6 cellular contexts compared by ENCODE assay signal in genomic region chr6:30615958-30616810, GRCh38. TPM values are rescaled to one million over a fixed set of nuclear protein-coding genes. Genes with fewer than 3 reads are reported as not detected.
DNase-seq lines count a peak whose midpoint lies in the region; ATAC-seq and TF ChIP-seq lines count a peak whose summit lies in the region.

No MANE protein-coding gene starts in this region.

- H3K36me3 ChIP-seq in WERI-Rb-1 (peaks cover 60% of the 10 kb centered on the region), left ventricle myocardium inferior (peaks cover 35% of the 10 kb centered on the region), subcutaneous abdominal adipose tissue (ENCODE audit: control insufficient read depth in 5 of 5, insufficient read depth in 5 of 5, low read length in 5 of 5) (peaks cover 0 to 27% (median 20%) of the 10 kb centered on the region in 5 donors)

- no peaks in the 10 kb centered on the region for H3K9me3 Mint-ChIP-seq in stimulated activated naive CD8-positive, alpha-beta T cell treated with anti-CD3 and anti-CD28 coated beads, Interleukin-15, Interleukin-2, amounts not matched to agents 100 ng/mL and 50 ng/mL, for 24 hours

- no peaks in the 10 kb centered on the region for H3K9me3 ChIP-seq in WERI-Rb-1 (ENCODE audit: severe bottlenecking)
- no peaks in the 10 kb centered on the region for H3K9me3 ChIP-seq in left ventricle myocardium inferior (replicated peaks)
- no peaks in the 10 kb centered on the region for H3K9me3 ChIP-seq in subcutaneous abdominal adipose tissue (ENCODE audit: control insufficient read depth in 5 of 5, low read length in 5 of 5)

- intact Hi-C loops in left ventricle myocardium inferior (cut with micrococcal nuclease), result no loop called here

- H3K27ac Mint-ChIP-seq in stimulated activated naive CD8-positive, alpha-beta T cell treated with anti-CD3 and anti-CD28 coated beads, Interleukin-15, Interleukin-2, amounts not matched to agents 100 ng/mL and 50 ng/mL, for 24 hours, result peak overlapping the region; percentile 99

- H3K4me1 ChIP-seq in left ventricle myocardium inferior (peaks cover 72% of the 10 kb centered on the region), subcutaneous abdominal adipose tissue (ENCODE audit: control insufficient read depth in 5 of 5, insufficient read depth in 5 of 5, low read length in 5 of 5) (peaks cover 10 to 48% (median 44%) of the 10 kb centered on the region in 5 donors)

- H3K4me3 ChIP-seq in WERI-Rb-1 (ENCODE audit: low read depth, low read length) (peak overlapping the region; percentile 78), left ventricle myocardium inferior (peak overlapping the region; percentile 94), subcutaneous abdominal adipose tissue (ENCODE audit: low read depth in 1 of 5, low read length in 5 of 5) (peak overlapping the region; percentile 82 to 100 (median 100))

- peak overlapping the region; percentile 96 to 100 (median 98) for H3K9ac ChIP-seq in subcutaneous abdominal adipose tissue (ENCODE audit: low read length in 5 of 5)

- peaks cover 3% of the 10 kb centered on the region for H3K27me3 Mint-ChIP-seq in stimulated activated naive CD8-positive, alpha-beta T cell treated with anti-CD3 and anti-CD28 coated beads, Interleukin-15, Interleukin-2, amounts not matched to agents 100 ng/mL and 50 ng/mL, for 24 hours

- H3K27me3 ChIP-seq in WERI-Rb-1 (ENCODE audit: insufficient read depth, low read depth, severe bottlenecking) (no peaks in the 10 kb centered on the region), left ventricle myocardium inferior (ENCODE audit: low read depth) (no peaks in the 10 kb centered on the region), subcutaneous abdominal adipose tissue (ENCODE audit: control insufficient read depth in 5 of 5, insufficient read depth in 4 of 5, low read length in 5 of 5) (no peaks in the 10 kb centered on the region)

- H3K4me1 Mint-ChIP-seq in stimulated activated naive CD8-positive, alpha-beta T cell treated with anti-CD3 and anti-CD28 coated beads, Interleukin-15, Interleukin-2, amounts not matched to agents 100 ng/mL and 50 ng/mL, for 24 hours (ENCODE audit: low read depth), result peaks cover 67% of the 10 kb centered on the region

- TF ChIP-seq CTCF in WERI-Rb-1 (IDR thresholded peaks at IDR 0.05; ENCODE audit: low read depth, low read length) (no peak), left ventricle myocardium inferior (IDR thresholded peaks at IDR 0.05; ENCODE audit: borderline replicate concordance) (no peak)

- H3K4me3 Mint-ChIP-seq in stimulated activated naive CD8-positive, alpha-beta T cell treated with anti-CD3 and anti-CD28 coated beads, Interleukin-15, Interleukin-2, amounts not matched to agents 100 ng/mL and 50 ng/mL, for 24 hours, result peak overlapping the region; percentile 96

- peaks cover 77% of the 10 kb centered on the region for H3K36me3 Mint-ChIP-seq in stimulated activated naive CD8-positive, alpha-beta T cell treated with anti-CD3 and anti-CD28 coated beads, Interleukin-15, Interleukin-2, amounts not matched to agents 100 ng/mL and 50 ng/mL, for 24 hours (ENCODE audit: low read depth)

- no peak for DNase-seq in stimulated activated naive CD8-positive, alpha-beta T cell treated with anti-CD3 and anti-CD28 coated beads, Interleukin-15, Interleukin-2, amounts not matched to agents 100 U/mL and 50 U/mL, for 24 hours
- peak; percentile 82 for DNase-seq in WERI-Rb-1
- no peak for DNase-seq in left ventricle myocardium inferior
- DNase-seq in D341Med (ENCODE audit: low spot score), result no peak

- no peak for ATAC-seq in stimulated activated naive CD8-positive, alpha-beta T cell treated with anti-CD3 and anti-CD28 coated beads, Interleukin-15, Interleukin-2, amounts not matched to agents 100 U/mL and 50 U/mL, for 24 hours

- peak overlapping the region; percentile 98 for H3K27ac ChIP-seq in WERI-Rb-1
- H3K27ac ChIP-seq in left ventricle myocardium inferior (replicated peaks), result peak overlapping the region; percentile 94
- H3K27ac ChIP-seq in subcutaneous abdominal adipose tissue (ENCODE audit: low read depth, low read length), result peak overlapping the region; percentile 99

RNA-seq across cellular contexts. Expression of gene PPP1R10, which starts 0.9 kb away (rescaled TPM):
- 31.5 TPM for total RNA-seq in left ventricle myocardium inferior

RNA-seq across cellular contexts. Expression of gene MRPS18B, which starts 1.5 kb away (rescaled TPM):
- total RNA-seq in left ventricle myocardium inferior, result 119 TPM

RNA-seq across cellular contexts. Expression of gene ATAT1, which starts 10.5 kb away (rescaled TPM):
- total RNA-seq in left ventricle myocardium inferior, result 2.7 TPM

RNA-seq across cellular contexts. Expression of gene C6orf136, which starts 30.7 kb away (rescaled TPM):
- total RNA-seq in left ventricle myocardium inferior, result 57.3 TPM

RNA-seq across cellular contexts. Expression of gene ABCF1, which starts 44.9 kb away (rescaled TPM):
- total RNA-seq in left ventricle myocardium inferior, result 38.8 TPM
